Comparison of ENCODE assay signal across 15 cellular contexts in genomic region chr3:127088511-127089430, GRCh38.
"Had no signal": no experiment of that assay in that cellular context is flagged by ENCODE, and none has a peak within 500 bp of the region (broad histone marks: within the 10 kb centered on the region; RNA-seq: fewer than 3 reads in every experiment).

No MANE protein-coding gene starts in this region.

- H3K27ac ChIP-seq: esophagus squamous epithelium, heart left ventricle, lower lobe of right lung, right lobe of liver, SK-N-MC had no signal

- H3K27me3 Mint-ChIP-seq: activated naive CD8-positive, alpha-beta T cell treated with anti-CD3 and anti-CD28 coated beads for 36 hours had no signal

- H3K9me3 ChIP-seq: esophagus squamous epithelium, heart left ventricle, lower lobe of right lung, right lobe of liver had no signal

- H3K27ac Mint-ChIP-seq: activated naive CD8-positive, alpha-beta T cell treated with anti-CD3 and anti-CD28 coated beads for 36 hours; T-helper 17 cell had no signal

- H3K4me1 Mint-ChIP-seq: activated naive CD8-positive, alpha-beta T cell treated with anti-CD3 and anti-CD28 coated beads for 36 hours had no signal

- H3K36me3 Mint-ChIP-seq: activated naive CD8-positive, alpha-beta T cell treated with anti-CD3 and anti-CD28 coated beads for 36 hours had no signal

- H3K36me3 ChIP-seq: esophagus squamous epithelium, heart left ventricle, lower lobe of right lung, right lobe of liver had no signal

- H3K4me1 ChIP-seq: esophagus squamous epithelium, lower lobe of right lung, right lobe of liver had no signal

- ATAC-seq: lower lobe of right lung, right lobe of liver, T-helper 17 cell had no signal

- H3K4me3 ChIP-seq: esophagus squamous epithelium, heart left ventricle, lower lobe of right lung, right lobe of liver, SK-N-MC had no signal

- H3K4me3 Mint-ChIP-seq: activated naive CD8-positive, alpha-beta T cell treated with anti-CD3 and anti-CD28 coated beads for 36 hours; T-helper 17 cell had no signal

- H3K9me3 Mint-ChIP-seq: activated naive CD8-positive, alpha-beta T cell treated with anti-CD3 and anti-CD28 coated beads for 36 hours had no signal

- H3K27me3 ChIP-seq: heart left ventricle, right lobe of liver had no signal

- DNase-seq: activated CD4-positive, alpha-beta T cell treated with anti-CD3 and anti-CD28 coated beads, Interleukin-2, amount 50 U/mL, for 48 hours; activated gamma-delta T cell treated with Interleukin-2 at 50 U/mL for 16 hours; activated naive CD8-positive, alpha-beta T cell treated with anti-CD3 and anti-CD28 coated beads for 36 hours; activated T-cell treated with anti-CD3 and anti-CD28 coated beads, Interleukin-2, amount 50 U/mL, for 48 hours; anterior cingulate cortex; esophagus squamous epithelium; lower lobe of right lung; midbrain; right lobe of liver; stimulated activated CD4-positive, alpha-beta T cell treated with anti-CD3 and anti-CD28 coated beads, Interleukin-2, amount 100 ng/mL, for 24 hours; stimulated activated naive CD4-positive, alpha-beta T cell; substantia nigra; T-helper 17 cell had no signal
